In genomic region chr19:3201911-3202310, GRCh38 we compare ENCODE assay signal across 20 cellular contexts. TPM values are rescaled to one million over a fixed set of nuclear protein-coding genes. Genes with fewer than 3 reads are reported as not detected.
DNase-seq lines count a peak whose midpoint lies in the region; ATAC-seq and TF ChIP-seq lines count a peak whose summit lies in the region.
"Had no signal": no experiment of that assay in that cellular context is flagged by ENCODE, and none has a peak within 500 bp of the region (broad histone marks: within the 10 kb centered on the region; RNA-seq: fewer than 3 reads in every experiment).

No MANE protein-coding gene starts in this region.

- no peak for ATAC-seq in stimulated activated naive B cell treated with anti-CD40 and anti-IgM and Interleukin-4, amounts not matched to agents 10 μg/mL and 1 μg/mL and 100 μg/mL, for 72 hours (replicated peaks)

- H3K36me3 ChIP-seq in HEK293 (ENCODE audit: control insufficient read depth in 2 of 2, insufficient read depth in 1 of 2, low read length in 2 of 2), result peaks cover 6 to 68% of the 10 kb centered on the region in 2 experiments; a peak in 2 of 3 replicates

- no peak overlapping the region for H3K27ac Mint-ChIP-seq in chondrocyte (ENCODE audit: unreplicated experiment)
- peak overlapping the region; percentile 20 for H3K27ac Mint-ChIP-seq in stimulated activated naive B cell treated with anti-CD40 and anti-IgM and Interleukin-4, amounts not matched to agents 10 μg/mL and 1 μg/mL and 100 μg/mL, for 72 hours
- H3K27ac Mint-ChIP-seq in activated CD4-positive, alpha-beta memory T cell treated with anti-CD3 and anti-CD28 coated beads for 36 hours, result no peak overlapping the region
- H3K27ac Mint-ChIP-seq: CD8-positive, alpha-beta memory T cell had no signal

- H3K4me3 ChIP-seq in HEK293 (ENCODE audit: low read depth, low read length), result no peak overlapping the region
- H3K4me3 ChIP-seq: BLaER1 had no signal

- H3K4me3 Mint-ChIP-seq in chondrocyte (ENCODE audit: unreplicated experiment), result no peak overlapping the region
- no peak overlapping the region for H3K4me3 Mint-ChIP-seq in stimulated activated naive B cell treated with anti-CD40 and anti-IgM and Interleukin-4, amounts not matched to agents 10 μg/mL and 1 μg/mL and 100 μg/mL, for 72 hours
- no peak overlapping the region for H3K4me3 Mint-ChIP-seq in activated CD4-positive, alpha-beta memory T cell treated with anti-CD3 and anti-CD28 coated beads for 36 hours
- H3K4me3 Mint-ChIP-seq: CD14-positive monocyte; CD4-positive, alpha-beta memory T cell; CD4-positive, CD25-positive, alpha-beta regulatory T cell; CD8-positive, alpha-beta memory T cell had no signal

- CTCF ChIA-PET in HEK293 (lab: Yijun Ruan, JAX), result no interaction called here
- CTCF ChIA-PET in activated CD4-positive, alpha-beta memory T cell treated with anti-CD3 and anti-CD28 coated beads for 36 hours (lab: Charles Lee), result no interaction called here

- no peak overlapping the region for H3K27ac ChIP-seq in HEK293 (ENCODE audit: extremely low read depth, low read depth, low read length)
- H3K27ac ChIP-seq: 22Rv1, BLaER1 had no signal

- TF ChIP-seq CTCF in HEK293 (tag by site-specific recombination; IDR thresholded peaks at IDR 0.05) (no peak), chondrocyte (IDR thresholded peaks at IDR 0.05) (no peak)

- no peaks in the 10 kb centered on the region for H3K9me3 ChIP-seq in HEK293 (ENCODE audit: control insufficient read depth, insufficient read depth, low read depth, low read length)
- H3K9me3 ChIP-seq: BE2C, BLaER1, Caco-2 had no signal

- no peaks in the 10 kb centered on the region for H3K9me3 Mint-ChIP-seq in chondrocyte (ENCODE audit: low read depth)
- no peaks in the 10 kb centered on the region for H3K9me3 Mint-ChIP-seq in stimulated activated naive B cell treated with anti-CD40 and anti-IgM and Interleukin-4, amounts not matched to agents 10 μg/mL and 1 μg/mL and 100 μg/mL, for 72 hours
- no peaks in the 10 kb centered on the region for H3K9me3 Mint-ChIP-seq in activated CD4-positive, alpha-beta memory T cell treated with anti-CD3 and anti-CD28 coated beads for 36 hours
- H3K9me3 Mint-ChIP-seq: CD14-positive monocyte; CD4-positive, alpha-beta memory T cell; CD8-positive, alpha-beta memory T cell had no signal

- no peaks in the 10 kb centered on the region for H3K4me1 ChIP-seq in HEK293 (ENCODE audit: control insufficient read depth, insufficient read depth, low read length)
- H3K4me1 ChIP-seq: BE2C, BLaER1, Caco-2 had no signal

- H3K36me3 Mint-ChIP-seq in chondrocyte (ENCODE audit: low read depth), result peaks cover 2% of the 10 kb centered on the region
- H3K36me3 Mint-ChIP-seq in stimulated activated naive B cell treated with anti-CD40 and anti-IgM and Interleukin-4, amounts not matched to agents 10 μg/mL and 1 μg/mL and 100 μg/mL, for 72 hours, result peaks cover 23 to 24% of the 10 kb centered on the region in 2 donors
- peaks cover 3% of the 10 kb centered on the region for H3K36me3 Mint-ChIP-seq in activated CD4-positive, alpha-beta memory T cell treated with anti-CD3 and anti-CD28 coated beads for 36 hours
- H3K36me3 Mint-ChIP-seq: CD4-positive, CD25-positive, alpha-beta regulatory T cell had no signal

- POLR2A ChIA-PET in HEK293 (lab: Yijun Ruan, JAX), result no interaction called here
- POLR2A ChIA-PET in activated CD4-positive, alpha-beta memory T cell treated with anti-CD3 and anti-CD28 coated beads for 36 hours (lab: Charles Lee), result no interaction called here

- no peaks in the 10 kb centered on the region for H3K27me3 Mint-ChIP-seq in chondrocyte (ENCODE audit: low read depth)
- H3K27me3 Mint-ChIP-seq in stimulated activated naive B cell treated with anti-CD40 and anti-IgM and Interleukin-4, amounts not matched to agents 10 μg/mL and 1 μg/mL and 100 μg/mL, for 72 hours, result no peaks in the 10 kb centered on the region
- no peaks in the 10 kb centered on the region for H3K27me3 Mint-ChIP-seq in activated CD4-positive, alpha-beta memory T cell treated with anti-CD3 and anti-CD28 coated beads for 36 hours
- H3K27me3 Mint-ChIP-seq: CD4-positive, alpha-beta memory T cell; CD4-positive, CD25-positive, alpha-beta regulatory T cell; CD8-positive, alpha-beta memory T cell had no signal

- DNase-seq in chondrocyte (ENCODE audit: low spot score) (peak; percentile 73), globus pallidus (ENCODE audit: low spot score) (no peak), COR-L47 (lab: John Stamatoyannopoulos, UW) (no peak)
- no peak for DNase-seq in stimulated activated naive B cell treated with anti-CD40 and anti-IgM and Interleukin-4, amounts not matched to agents 10 μg/mL and 1 μg/mL and 100 μg/mL, for 72 hours
- no peak for DNase-seq in activated CD4-positive, alpha-beta memory T cell treated with anti-CD3 and anti-CD28 coated beads for 36 hours
- DNase-seq: ACHN; BE2C; C1 segment of cervical spinal cord; Caco-2; Calu3; CD4-positive, alpha-beta memory T cell; CD4-positive, CD25-positive, alpha-beta regulatory T cell; DMS79 treated with DMSO at 0.1 percent for 48 hours; GF-D8 had no signal

- intact Hi-C loops in activated CD4-positive, alpha-beta memory T cell treated with anti-CD3 and anti-CD28 coated beads for 36 hours (cut with micrococcal nuclease), result no loop called here

- H3K4me1 Mint-ChIP-seq in chondrocyte (ENCODE audit: low read depth), result no peaks in the 10 kb centered on the region
- no peaks in the 10 kb centered on the region for H3K4me1 Mint-ChIP-seq in stimulated activated naive B cell treated with anti-CD40 and anti-IgM and Interleukin-4, amounts not matched to agents 10 μg/mL and 1 μg/mL and 100 μg/mL, for 72 hours
- H3K4me1 Mint-ChIP-seq in activated CD4-positive, alpha-beta memory T cell treated with anti-CD3 and anti-CD28 coated beads for 36 hours (ENCODE audit: low read depth), result no peaks in the 10 kb centered on the region
- H3K4me1 Mint-ChIP-seq: CD14-positive monocyte; CD4-positive, alpha-beta memory T cell; CD4-positive, CD25-positive, alpha-beta regulatory T cell; CD8-positive, alpha-beta memory T cell had no signal

TF ChIP-seq in HEK293, 187 proteins besides CTCF, POLR2A, EP300 and RAD21:
- TF ChIP-seq ZNF311 (tag by site-specific recombination; IDR thresholded peaks at IDR 0.05; ENCODE audit: borderline replicate concordance) (no peak), ZNF132 (tag by site-specific recombination; IDR thresholded peaks at IDR 0.05; ENCODE audit: borderline replicate concordance) (no peak), ZSCAN23 (tag by site-specific recombination; IDR thresholded peaks at IDR 0.05) (no peak), SCRT2 (tag by site-specific recombination; IDR thresholded peaks at IDR 0.05) (0 out of 2 replicates have a peak, but pooled peaks have one; percentile 16), ZIC2 (tag by site-specific recombination; IDR thresholded peaks at IDR 0.05) (peak; percentile 34; the same call in 1 of the 2 replicates), GLIS1 (tag by site-specific recombination; IDR thresholded peaks at IDR 0.05) (peak; percentile 70), GLIS2 (tag by site-specific recombination; IDR thresholded peaks at IDR 0.05) (peak; percentile 49; the same call in 1 of the 2 replicates), SP2 (tag by site-specific recombination; IDR thresholded peaks at IDR 0.05) (no peak)
- TF ChIP-seq, protein P1, sequence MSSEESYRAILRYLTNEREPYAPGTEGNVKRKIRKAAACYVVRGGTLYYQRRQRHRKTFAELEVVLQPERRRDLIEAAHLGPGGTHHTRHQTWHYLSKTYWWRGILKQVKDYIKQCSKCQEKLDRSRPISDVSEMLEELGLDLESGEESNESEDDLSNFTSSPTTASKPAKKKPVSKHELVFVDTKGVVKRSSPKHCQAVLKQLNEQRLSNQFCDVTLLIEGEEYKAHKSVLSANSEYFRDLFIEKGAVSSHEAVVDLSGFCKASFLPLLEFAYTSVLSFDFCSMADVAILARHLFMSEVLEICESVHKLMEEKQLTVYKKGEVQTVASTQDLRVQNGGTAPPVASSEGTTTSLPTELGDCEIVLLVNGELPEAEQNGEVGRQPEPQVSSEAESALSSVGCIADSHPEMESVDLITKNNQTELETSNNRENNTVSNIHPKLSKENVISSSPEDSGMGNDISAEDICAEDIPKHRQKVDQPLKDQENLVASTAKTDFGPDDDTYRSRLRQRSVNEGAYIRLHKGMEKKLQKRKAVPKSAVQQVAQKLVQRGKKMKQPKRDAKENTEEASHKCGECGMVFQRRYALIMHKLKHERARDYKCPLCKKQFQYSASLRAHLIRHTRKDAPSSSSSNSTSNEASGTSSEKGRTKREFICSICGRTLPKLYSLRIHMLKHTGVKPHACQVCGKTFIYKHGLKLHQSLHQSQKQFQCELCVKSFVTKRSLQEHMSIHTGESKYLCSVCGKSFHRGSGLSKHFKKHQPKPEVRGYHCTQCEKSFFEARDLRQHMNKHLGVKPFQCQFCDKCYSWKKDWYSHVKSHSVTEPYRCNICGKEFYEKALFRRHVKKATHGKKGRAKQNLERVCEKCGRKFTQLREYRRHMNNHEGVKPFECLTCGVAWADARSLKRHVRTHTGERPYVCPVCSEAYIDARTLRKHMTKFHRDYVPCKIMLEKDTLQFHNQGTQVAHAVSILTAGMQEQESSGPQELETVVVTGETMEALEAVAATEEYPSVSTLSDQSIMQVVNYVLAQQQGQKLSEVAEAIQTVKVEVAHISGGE (tag by site-specific recombination; conservative IDR thresholded peaks at IDR 0.05; ENCODE audit: low read depth), result no peak
- TF ChIP-seq, protein P2, sequence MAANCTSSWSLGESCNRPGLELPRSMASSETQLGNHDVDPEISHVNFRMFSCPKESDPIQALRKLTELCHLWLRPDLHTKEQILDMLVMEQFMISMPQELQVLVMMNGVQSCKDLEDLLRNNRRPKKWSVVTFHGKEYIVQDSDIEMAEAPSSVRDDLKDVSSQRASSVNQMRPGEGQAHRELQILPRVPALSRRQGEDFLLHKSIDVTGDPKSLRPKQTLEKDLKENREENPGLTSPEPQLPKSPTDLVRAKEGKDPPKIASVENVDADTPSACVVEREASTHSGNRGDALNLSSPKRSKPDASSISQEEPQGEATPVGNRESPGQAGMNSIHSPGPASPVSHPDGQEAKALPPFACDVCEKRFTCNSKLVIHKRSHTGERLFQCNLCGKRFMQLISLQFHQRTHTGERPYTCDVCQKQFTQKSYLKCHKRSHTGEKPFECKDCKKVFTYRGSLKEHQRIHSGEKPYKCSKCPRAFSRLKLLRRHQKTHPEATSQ (tag by site-specific recombination; IDR thresholded peaks at IDR 0.05), result no peak

RNA-seq across cellular contexts. Expression of gene NCLN, which starts 16.2 kb away (rescaled TPM):
- total RNA-seq in chondrocyte, result 80.7 to 97.1 TPM (median 82.5 TPM) in 3 replicates
- total RNA-seq in activated CD4-positive, alpha-beta memory T cell treated with anti-CD3 and anti-CD28 coated beads for 36 hours, result 10 to 100 TPM; 47.0 to 50.9 TPM

RNA-seq across cellular contexts. Expression of gene CELF5, which starts 22.6 kb away (rescaled TPM):
- 0.22 to 0.31 TPM in 2 of 3 replicates, not detected in the other for total RNA-seq in chondrocyte
- total RNA-seq in activated CD4-positive, alpha-beta memory T cell treated with anti-CD3 and anti-CD28 coated beads for 36 hours, result under 1 TPM in 1 of 2 experiments, not detected in 1; 0.14 TPM

RNA-seq across cellular contexts. Expression of gene S1PR4, which starts 23.3 kb away (rescaled TPM):
- total RNA-seq in chondrocyte, result not detected in 3 replicates
- 10 to 100 TPM; 32.7 to 34.0 TPM for total RNA-seq in activated CD4-positive, alpha-beta memory T cell treated with anti-CD3 and anti-CD28 coated beads for 36 hours
- total RNA-seq: A673, Caco-2, Calu3 had no signal

Comparison
In these comparisons a context has a peak if more than half of its experiments do, and no peak if none do; other contexts are left out.
1. RNA of gene S1PR4, which starts 23.3 kb away (total RNA-seq): 32.7 to 34.0 TPM in activated CD4-positive, alpha-beta memory T cell treated with anti-CD3 and anti-CD28 coated beads for 36 hours; not detected in chondrocyte; every median in the first group is over 10 times any median in the second.